In the genomic region with DNA sequence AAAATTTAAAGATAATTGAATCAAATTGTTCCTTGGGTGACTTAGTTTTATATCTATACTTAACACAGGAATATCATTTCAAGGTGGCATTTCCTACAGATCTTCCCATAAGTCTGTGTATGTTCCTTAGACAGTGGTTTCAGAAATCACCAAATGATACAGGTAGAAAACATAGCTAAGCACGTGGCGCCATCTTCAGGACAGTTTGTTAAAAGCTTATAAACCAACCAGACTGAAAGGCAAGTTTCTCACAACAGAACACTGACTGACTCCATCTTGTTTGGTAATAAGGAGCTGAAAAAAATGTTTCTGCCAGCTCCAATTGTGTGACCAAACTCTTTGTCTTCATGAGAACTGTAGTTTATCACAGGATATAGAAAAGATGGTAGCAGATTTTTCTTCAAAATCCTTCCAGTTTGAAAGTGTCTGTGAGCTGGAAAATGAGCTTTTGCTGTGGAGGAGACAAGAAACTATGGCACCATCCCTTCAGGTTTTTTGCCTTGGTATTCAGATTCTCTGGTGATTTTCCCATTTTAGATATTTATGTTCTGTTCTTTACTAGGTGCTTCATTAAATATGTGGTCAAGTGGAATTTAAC, we compare ENCODE assay signal across 8 cellular contexts.
DNase-seq lines count a peak whose midpoint lies in the region; ATAC-seq lines count a peak whose summit lies in the region.

No MANE protein-coding gene starts in this region.

- DNase-seq in AG08396 (ENCODE audit: low spot score) (peak; percentile 50), NCI-H345 (lab: John Stamatoyannopoulos, UW) (peak; percentile 77), kidney tubule cell (ENCODE audit: low spot score) (peak; percentile 75)
- peak; percentile 9 to 45 (median 22) for DNase-seq in activated CD4-positive, CD25-positive, alpha-beta regulatory T cell (lab: John Stamatoyannopoulos, UW)
- peak; percentile 50 for DNase-seq in central memory CD4-positive, alpha-beta T cell
- DNase-seq in stimulated activated CD4-positive, alpha-beta T cell treated with anti-CD3 and anti-CD28 coated beads, Interleukin-4, amount 100 ng/mL, for 24 hours: peak; percentile 78

- peak; percentile 91 for ATAC-seq in GM18870 (IDR thresholded peaks at IDR 0.05; ENCODE audit: unreplicated experiment)
- ATAC-seq in HG03342 (IDR thresholded peaks at IDR 0.05; ENCODE audit: unreplicated experiment): peak; percentile 95

Comparison
In these comparisons a context has a peak if more than half of its experiments do, and no peak if none do; other contexts are left out.
1. Peak in every context shown above with its lines: DNase-seq and ATAC-seq.
2. DNase-seq: peak in every context shown above with its lines; median percentile 78 in stimulated activated CD4-positive, alpha-beta T cell treated with anti-CD3 and anti-CD28 coated beads, Interleukin-4, amount 100 ng/mL, for 24 hours; 77 in NCI-H345; 75 in kidney tubule cell; 50 in AG08396; 50 in central memory CD4-positive, alpha-beta T cell; 22 in activated CD4-positive, CD25-positive, alpha-beta regulatory T cell.